9 cellular contexts compared by ENCODE assay signal in genomic region chr10:61001731-61002122, GRCh38. TPM values are rescaled to one million over a fixed set of nuclear protein-coding genes. Genes with fewer than 3 reads are reported as not detected.
DNase-seq lines count a peak whose midpoint lies in the region; ATAC-seq and TF ChIP-seq lines count a peak whose summit lies in the region.
"Had no signal": no experiment of that assay in that cellular context is flagged by ENCODE, and none has a peak within 500 bp of the region (broad histone marks: within the 10 kb centered on the region; RNA-seq: fewer than 3 reads in every experiment).

No MANE protein-coding gene starts in this region.

- peak overlapping the region; percentile 37 for H3K4me3 Mint-ChIP-seq in activated CD4-positive, alpha-beta T cell treated with anti-CD3 and anti-CD28 coated beads for 36 hours
- H3K4me3 Mint-ChIP-seq in MCF 10A (ENCODE audit: unreplicated experiment): peak overlapping the region; percentile 31
- peak overlapping the region; percentile 56 for H3K4me3 Mint-ChIP-seq in memory B cell
- H3K4me3 Mint-ChIP-seq: CD4-positive, CD25-positive, alpha-beta regulatory T cell had no signal

- CTCF ChIA-PET in activated CD4-positive, alpha-beta T cell treated with anti-CD3 and anti-CD28 coated beads for 36 hours (lab: Charles Lee): interaction anchor here (0.9 to 1.4 kb wide), 2 partner anchors 9 to 23 kb away, joined by 3 to 6 read pairs; no protein-coding TSS in a partner anchor
- CTCF ChIA-PET in MCF 10A (lab: Yijun Ruan, JAX): interaction anchor here (0.6 kb wide), 1 partner anchor 37 kb away, joined by 6 read pairs; no protein-coding TSS in a partner anchor

- H3K27me3 ChIP-seq in thoracic aorta (replicated peaks; ENCODE audit: insufficient read depth): no peaks in the 10 kb centered on the region

- peaks cover 6% of the 10 kb centered on the region for H3K4me1 Mint-ChIP-seq in activated CD4-positive, alpha-beta T cell treated with anti-CD3 and anti-CD28 coated beads for 36 hours
- H3K4me1 Mint-ChIP-seq in MCF 10A (ENCODE audit: insufficient read depth, unreplicated experiment) (no peaks in the 10 kb centered on the region), memory B cell (peaks cover 3% of the 10 kb centered on the region)
- H3K4me1 Mint-ChIP-seq: CD4-positive, CD25-positive, alpha-beta regulatory T cell had no signal

- H3K27me3 Mint-ChIP-seq in activated CD4-positive, alpha-beta T cell treated with anti-CD3 and anti-CD28 coated beads for 36 hours: peaks cover 44% of the 10 kb centered on the region
- H3K27me3 Mint-ChIP-seq in MCF 10A (ENCODE audit: insufficient read depth, unreplicated experiment) (no peaks in the 10 kb centered on the region), memory B cell (peaks cover 20% of the 10 kb centered on the region)

- H3K9me3 Mint-ChIP-seq in activated CD4-positive, alpha-beta T cell treated with anti-CD3 and anti-CD28 coated beads for 36 hours (ENCODE audit: low read depth): no peaks in the 10 kb centered on the region
- H3K9me3 Mint-ChIP-seq in MCF 10A (ENCODE audit: unreplicated experiment) (no peaks in the 10 kb centered on the region), memory B cell (peaks cover 3% of the 10 kb centered on the region)

- intact Hi-C loops in activated CD4-positive, alpha-beta T cell treated with anti-CD3 and anti-CD28 coated beads for 36 hours (cut with DNase I, micrococcal nuclease): no loop called here
- intact Hi-C loops in MCF 10A (cut with micrococcal nuclease): no loop called here

- H3K4me3 ChIP-seq in thoracic aorta: peak overlapping the region; percentile 60

- POLR2A ChIA-PET in activated CD4-positive, alpha-beta T cell treated with anti-CD3 and anti-CD28 coated beads for 36 hours (lab: Charles Lee): no interaction called here
- POLR2A ChIA-PET in MCF 10A (lab: Yijun Ruan, JAX): no interaction called here

- H3K4me1 ChIP-seq in thoracic aorta (ENCODE audit: control insufficient read depth in 1 of 2, low read depth in 2 of 2): peaks cover 7 to 13% of the 10 kb centered on the region in 2 donors

- DNase-seq in activated CD4-positive, alpha-beta T cell treated with anti-CD3 and anti-CD28 coated beads for 36 hours: no peak
- no peak for DNase-seq in activated CD4-positive, alpha-beta T cell treated with anti-CD3 and anti-CD28 coated beads, Interleukin-2, amount 50 U/mL, for 1 hour
- DNase-seq in MCF 10A (ENCODE audit: unreplicated experiment) (no peak), memory B cell (ENCODE audit: low spot score in 2 of 2) (no peak), thoracic aorta (ENCODE audit: low spot score) (no peak), NCI-H1417 (lab: John Stamatoyannopoulos, UW) (no peak), KBM-7 (no peak), A172 (ENCODE audit: low spot score) (no peak)
- DNase-seq: CD4-positive, CD25-positive, alpha-beta regulatory T cell had no signal

- in situ Hi-C loops in KBM-7 (cut with MboI; ENCODE audit: low pct_unique_long_range_greater_than_20kb, low sequenced_read_pairs): no loop called here

- H3K9me3 ChIP-seq in thoracic aorta: no peaks in the 10 kb centered on the region

- H3K27ac ChIP-seq in thoracic aorta: no peak overlapping the region

- BruUV-seq in MCF 10A (replicated peaks; lab: Mats Ljungman, UMichigan): no TSS peak

- no peak for TF ChIP-seq CTCF in MCF 10A (IDR thresholded peaks at IDR 0.05; ENCODE audit: unreplicated experiment)
- no peak for TF ChIP-seq CTCF in thoracic aorta (IDR thresholded peaks at IDR 0.05)

- no peak for ATAC-seq in activated CD4-positive, alpha-beta T cell treated with anti-CD3 and anti-CD28 coated beads for 36 hours
- ATAC-seq in memory B cell (ENCODE audit: low read depth): peak; percentile 3
- ATAC-seq in thoracic aorta (ENCODE audit: insufficient number of reproducible peaks, low FRiP score, low read depth): no peak

- no peaks in the 10 kb centered on the region for H3K36me3 Mint-ChIP-seq in activated CD4-positive, alpha-beta T cell treated with anti-CD3 and anti-CD28 coated beads for 36 hours (ENCODE audit: low read depth)
- H3K36me3 Mint-ChIP-seq in MCF 10A (ENCODE audit: insufficient read depth, unreplicated experiment) (no peaks in the 10 kb centered on the region), memory B cell (no peaks in the 10 kb centered on the region)
- H3K36me3 Mint-ChIP-seq: CD4-positive, CD25-positive, alpha-beta regulatory T cell had no signal

- H3K36me3 ChIP-seq in thoracic aorta: no peaks in the 10 kb centered on the region

- no peak overlapping the region for H3K27ac Mint-ChIP-seq in activated CD4-positive, alpha-beta T cell treated with anti-CD3 and anti-CD28 coated beads for 36 hours
- H3K27ac Mint-ChIP-seq in MCF 10A (ENCODE audit: low read depth, unreplicated experiment) (no peak overlapping the region), memory B cell (no peak overlapping the region)
- H3K27ac Mint-ChIP-seq: CD4-positive, CD25-positive, alpha-beta regulatory T cell had no signal

RNA-seq across cellular contexts. Expression of gene RHOBTB1, which starts 57.7 kb away (rescaled TPM):
- total RNA-seq in activated CD4-positive, alpha-beta T cell treated with anti-CD3 and anti-CD28 coated beads for 36 hours: under 1 TPM; 0.04 to 0.21 TPM
- total RNA-seq in MCF 10A (2022) (0.70 and 1.5 TPM in 2 replicates), thoracic aorta (10 to 100 TPM; 16.7 to 19.6 TPM)
- total RNA-seq in A172 (2014; rRNA removed; shearing (Covaris generic)): 44.4 and 57.2 TPM in 2 replicates
